In the genomic region with DNA sequence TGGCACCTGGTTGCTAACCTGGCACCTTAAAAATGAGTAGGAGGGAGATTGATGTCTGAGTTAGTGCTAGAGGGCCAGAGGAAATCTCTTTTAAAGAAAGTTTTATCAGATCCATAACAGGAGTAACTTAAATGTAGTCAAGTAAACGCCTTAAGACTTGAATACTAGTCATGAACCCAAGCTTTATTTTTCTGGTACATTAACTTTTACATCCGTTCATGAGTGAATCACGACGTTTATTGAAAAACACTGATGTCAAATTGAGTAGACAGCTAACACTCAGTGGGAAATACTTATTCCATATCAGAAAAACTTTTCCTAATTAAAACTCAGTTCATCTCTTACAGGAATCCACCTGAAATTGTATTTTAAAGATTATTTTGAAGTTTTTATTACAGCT, we compare ENCODE assay signal across 22 cellular contexts. TPM values are rescaled to one million over a fixed set of nuclear protein-coding genes. Genes with fewer than 3 reads are reported as not detected.
"Had no signal": no experiment of that assay in that cellular context is flagged by ENCODE, and none has a peak within 500 bp of the region (broad histone marks: within the 10 kb centered on the region; RNA-seq: fewer than 3 reads in every experiment).

No MANE protein-coding gene starts in this region.

- H3K4me3 ChIP-seq: colonic mucosa, heart right ventricle, left ventricle myocardium inferior, spleen, testis had no signal

- ATAC-seq: activated CD4-positive, alpha-beta T cell treated with anti-CD3 and anti-CD28 coated beads for 36 hours; activated T-cell treated with anti-CD3 and anti-CD28 coated beads, Interleukin-2, amount 50 U/mL, for 72 hours; natural killer cell had no signal

- H3K27me3 Mint-ChIP-seq: progenitor cell of endocrine pancreas had no signal

- H3K36me3 Mint-ChIP-seq: activated naive CD4-positive, alpha-beta T cell treated with anti-CD3 and anti-CD28 coated beads, Interleukin-2, amount 10 ng/mL, durations not matched to agents 7 days and 5 days; natural killer cell; type B pancreatic cell had no signal

- H3K36me3 ChIP-seq: colonic mucosa, heart right ventricle, left ventricle myocardium inferior, spleen had no signal

- DNase-seq: activated B cell treated with CpG ODN at 0.5 μM for 24 hours; activated CD4-positive, alpha-beta T cell treated with anti-CD3 and anti-CD28 coated beads for 36 hours; activated CD4-positive, alpha-beta T cell treated with anti-CD3 and anti-CD28 coated beads, Interleukin-2, amount 50 U/mL, for 48 hours; activated effector memory CD4-positive, alpha-beta T cell treated with Interleukin-2 at 50 U/mL for 16 hours; activated naive CD4-positive, alpha-beta T cell treated with anti-CD3 and anti-CD28 coated beads, Interleukin-2, amount 10 ng/mL, durations not matched to agents 7 days and 5 days; activated T-cell treated with anti-CD3 and anti-CD28 coated beads, Interleukin-2, amount 50 U/mL, for 72 hours; amygdala; colonic mucosa; heart right ventricle; left ventricle myocardium inferior; mammary epithelial cell; midbrain; natural killer cell; spleen; stimulated activated CD4-positive, alpha-beta T cell treated with anti-CD3 and anti-CD28 coated beads, Interleukin-4, amount 100 ng/mL, for 1 hour; stimulated activated naive CD4-positive, alpha-beta T cell; T1000; testis had no signal

- H3K4me1 Mint-ChIP-seq: activated B cell treated with CpG ODN at 0.5 μM for 24 hours; activated CD4-positive, alpha-beta T cell treated with anti-CD3 and anti-CD28 coated beads for 36 hours; activated naive CD4-positive, alpha-beta T cell treated with anti-CD3 and anti-CD28 coated beads, Interleukin-2, amount 10 ng/mL, durations not matched to agents 7 days and 5 days had no signal

- H3K27ac Mint-ChIP-seq: activated B cell treated with CpG ODN at 0.5 μM for 24 hours; activated CD4-positive, alpha-beta T cell treated with anti-CD3 and anti-CD28 coated beads for 36 hours; activated naive CD4-positive, alpha-beta T cell treated with anti-CD3 and anti-CD28 coated beads, Interleukin-2, amount 10 ng/mL, durations not matched to agents 7 days and 5 days; activated T-cell treated with anti-CD3 and anti-CD28 coated beads, Interleukin-2, amount 50 U/mL, for 72 hours; natural killer cell; progenitor cell of endocrine pancreas; T-helper 1 cell treated with Interleukin-12 subunit alpha and Interleukin-12 subunit beta and Interleukin-4 antibody, amounts not matched to agents 30 μg/mL and 1 μg/mL, for 36 hours had no signal

- H3K27me3 ChIP-seq: colonic mucosa, testis had no signal

- H3K9me3 ChIP-seq: colonic mucosa, heart right ventricle, left ventricle myocardium inferior, spleen, testis had no signal

- H3K27ac ChIP-seq: epithelial cell of prostate, spleen, testis had no signal

- H3K4me1 ChIP-seq: spleen, testis had no signal

- H3K4me3 Mint-ChIP-seq: activated B cell treated with CpG ODN at 0.5 μM for 24 hours; activated CD4-positive, alpha-beta T cell treated with anti-CD3 and anti-CD28 coated beads for 36 hours; activated naive CD4-positive, alpha-beta T cell treated with anti-CD3 and anti-CD28 coated beads, Interleukin-2, amount 10 ng/mL, durations not matched to agents 7 days and 5 days; activated T-cell treated with anti-CD3 and anti-CD28 coated beads, Interleukin-2, amount 50 U/mL, for 72 hours; natural killer cell; T-helper 1 cell treated with Interleukin-12 subunit alpha and Interleukin-12 subunit beta and Interleukin-4 antibody, amounts not matched to agents 30 μg/mL and 1 μg/mL, for 36 hours; type B pancreatic cell had no signal

- H3K9me3 Mint-ChIP-seq: activated B cell treated with CpG ODN at 0.5 μM for 24 hours; activated naive CD4-positive, alpha-beta T cell treated with anti-CD3 and anti-CD28 coated beads, Interleukin-2, amount 10 ng/mL, durations not matched to agents 7 days and 5 days; activated T-cell treated with anti-CD3 and anti-CD28 coated beads, Interleukin-2, amount 50 U/mL, for 72 hours; natural killer cell; T-helper 1 cell treated with Interleukin-12 subunit alpha and Interleukin-12 subunit beta and Interleukin-4 antibody, amounts not matched to agents 30 μg/mL and 1 μg/mL, for 36 hours; type B pancreatic cell had no signal

RNA-seq across cellular contexts. Expression of gene LAMB1, which starts 6.9 kb away (rescaled TPM):
- total RNA-seq: activated B cell treated with CpG ODN at 0.5 μM for 24 hours, natural killer cell had no signal
